Comparison of ENCODE assay signal across 18 cellular contexts in genomic region chr2:28381225-28382180, GRCh38. TPM values are rescaled to one million over a fixed set of nuclear protein-coding genes. Genes with fewer than 3 reads are reported as not detected.
DNase-seq lines count a peak whose midpoint lies in the region.
"Had no signal": no experiment of that assay in that cellular context is flagged by ENCODE, and none has a peak within 500 bp of the region (broad histone marks: within the 10 kb centered on the region; RNA-seq: fewer than 3 reads in every experiment).

No MANE protein-coding gene starts in this region.

- no peaks in the 10 kb centered on the region for H3K9me3 Mint-ChIP-seq in CD8-positive, alpha-beta memory T cell
- no peaks in the 10 kb centered on the region for H3K9me3 Mint-ChIP-seq in activated CD4-positive, alpha-beta T cell treated with anti-CD3 and anti-CD28 coated beads, Interleukin-2, amount 10 ng/mL, durations not matched to agents 24 days and 14 days
- H3K9me3 Mint-ChIP-seq: neural progenitor cell; stimulated activated naive CD8-positive, alpha-beta T cell treated with anti-CD3 and anti-CD28 coated beads, Interleukin-15, Interleukin-2, amounts not matched to agents 100 ng/mL and 50 ng/mL, for 24 hours had no signal

- POLR2A ChIA-PET in CD8-positive, alpha-beta memory T cell (lab: Charles Lee), result no interaction called here

- intact Hi-C loops in activated CD4-positive, alpha-beta T cell treated with anti-CD3 and anti-CD28 coated beads, Interleukin-2, amount 10 ng/mL, durations not matched to agents 24 days and 14 days (cut with micrococcal nuclease), result no loop called here

- no peaks in the 10 kb centered on the region for H3K9me3 ChIP-seq in CD8-positive, alpha-beta memory T cell (ENCODE audit: low read length)
- no peaks in the 10 kb centered on the region for H3K9me3 ChIP-seq in mucosa of rectum (ENCODE audit: control insufficient read depth in 2 of 2, low read length in 2 of 2)
- H3K9me3 ChIP-seq: adrenal gland, esophagus muscularis mucosa had no signal

- H3K27me3 Mint-ChIP-seq in CD8-positive, alpha-beta memory T cell, result no peaks in the 10 kb centered on the region
- no peaks in the 10 kb centered on the region for H3K27me3 Mint-ChIP-seq in activated CD4-positive, alpha-beta T cell treated with anti-CD3 and anti-CD28 coated beads, Interleukin-2, amount 10 ng/mL, durations not matched to agents 24 days and 14 days
- H3K27me3 Mint-ChIP-seq: stimulated activated naive CD8-positive, alpha-beta T cell treated with anti-CD3 and anti-CD28 coated beads, Interleukin-15, Interleukin-2, amounts not matched to agents 100 ng/mL and 50 ng/mL, for 24 hours had no signal

- H3K36me3 Mint-ChIP-seq in CD8-positive, alpha-beta memory T cell, result no peaks in the 10 kb centered on the region
- no peaks in the 10 kb centered on the region for H3K36me3 Mint-ChIP-seq in activated CD4-positive, alpha-beta T cell treated with anti-CD3 and anti-CD28 coated beads, Interleukin-2, amount 10 ng/mL, durations not matched to agents 24 days and 14 days (ENCODE audit: low read depth)
- H3K36me3 Mint-ChIP-seq: neural progenitor cell had no signal

- no peaks in the 10 kb centered on the region for H3K36me3 ChIP-seq in CD8-positive, alpha-beta memory T cell (ENCODE audit: insufficient read depth, low read length)
- H3K36me3 ChIP-seq in mucosa of rectum (ENCODE audit: control insufficient read depth in 2 of 2, insufficient read depth in 2 of 2, low read length in 2 of 2), result no peaks in the 10 kb centered on the region
- H3K36me3 ChIP-seq: adrenal gland, cardiac muscle cell, esophagus muscularis mucosa, neural progenitor cell had no signal

- no peak overlapping the region for H3K4me3 ChIP-seq in CD8-positive, alpha-beta memory T cell (ENCODE audit: low read length)
- peak overlapping the region in 1 of 2 donors; percentile 26 for H3K4me3 ChIP-seq in mucosa of rectum (ENCODE audit: low read length in 2 of 2)
- H3K4me3 ChIP-seq: adrenal gland, cardiac muscle cell, esophagus muscularis mucosa, neural progenitor cell had no signal

- H3K27me3 ChIP-seq in CD8-positive, alpha-beta memory T cell (ENCODE audit: insufficient read depth, low read length, poor library complexity, severe bottlenecking), result no peaks in the 10 kb centered on the region
- H3K27me3 ChIP-seq in mucosa of rectum (ENCODE audit: control insufficient read depth in 2 of 2, insufficient read depth in 2 of 2, low read length in 2 of 2), result no peaks in the 10 kb centered on the region
- H3K27me3 ChIP-seq: adrenal gland, cardiac muscle cell, esophagus muscularis mucosa had no signal

- DNase-seq in CD8-positive, alpha-beta memory T cell, result peak in 1 of 5 donors; percentile 15
- DNase-seq in LoVo (ENCODE audit: low spot score) (peak; percentile 69), SW480 (ENCODE audit: low spot score) (peak; percentile 47), T1000 (lab: John Stamatoyannopoulos, UW) (no peak), substantia nigra (lab: John Stamatoyannopoulos, UW) (no peak)
- DNase-seq in activated CD8-positive, alpha-beta memory T cell treated with anti-CD3 and anti-CD28 coated beads, Interleukin-2, amount 50 U/mL, for 4 hours, result no peak
- DNase-seq in activated CD4-positive, alpha-beta T cell treated with anti-CD3 and anti-CD28 coated beads, Interleukin-2, amount 10 ng/mL, durations not matched to agents 24 days and 14 days, result no peak
- DNase-seq: activated CD4-positive, CD25-positive, alpha-beta regulatory T cell treated with anti-CD3 and anti-CD28 coated beads, Interleukin-2, amount 50 U/mL, for 72 hours; adrenal gland; NCI-H1092; retina; Right ventricle myocardium superior; T-helper 2 cell had no signal

- H3K4me1 ChIP-seq in CD8-positive, alpha-beta memory T cell (ENCODE audit: insufficient read depth, low read length), result peaks cover 28% of the 10 kb centered on the region
- H3K4me1 ChIP-seq in mucosa of rectum (ENCODE audit: control insufficient read depth in 2 of 2, insufficient read depth in 2 of 2, low read length in 2 of 2), result peaks cover 57 to 62% of the 10 kb centered on the region in 2 donors
- H3K4me1 ChIP-seq: adrenal gland, esophagus muscularis mucosa had no signal

- H3K4me3 Mint-ChIP-seq in CD8-positive, alpha-beta memory T cell, result no peak overlapping the region
- H3K4me3 Mint-ChIP-seq in activated CD4-positive, alpha-beta T cell treated with anti-CD3 and anti-CD28 coated beads, Interleukin-2, amount 10 ng/mL, durations not matched to agents 24 days and 14 days, result no peak overlapping the region
- H3K4me3 Mint-ChIP-seq: neural progenitor cell; stimulated activated naive CD8-positive, alpha-beta T cell treated with anti-CD3 and anti-CD28 coated beads, Interleukin-15, Interleukin-2, amounts not matched to agents 100 ng/mL and 50 ng/mL, for 24 hours had no signal

- H3K27ac ChIP-seq in CD8-positive, alpha-beta memory T cell (ENCODE audit: low read depth, low read length), result no peak overlapping the region
- peak overlapping the region; percentile 75 to 86 for H3K27ac ChIP-seq in mucosa of rectum (ENCODE audit: low read depth in 2 of 2, low read length in 2 of 2)
- no peak overlapping the region for H3K27ac ChIP-seq in substantia nigra (ENCODE audit: low read depth, low read length, poor library complexity, severe bottlenecking)
- H3K27ac ChIP-seq: adrenal gland, cardiac muscle cell, esophagus muscularis mucosa, neural progenitor cell had no signal

- H3K9ac ChIP-seq in mucosa of rectum (ENCODE audit: low read depth in 1 of 2, low read length in 2 of 2), result peak overlapping the region; percentile 65 to 67
- H3K9ac ChIP-seq: neural progenitor cell had no signal

- peaks cover 29 to 36% (median 36%) of the 10 kb centered on the region in 3 donors for H3K4me1 Mint-ChIP-seq in CD8-positive, alpha-beta memory T cell
- peaks cover 17% of the 10 kb centered on the region for H3K4me1 Mint-ChIP-seq in activated CD4-positive, alpha-beta T cell treated with anti-CD3 and anti-CD28 coated beads, Interleukin-2, amount 10 ng/mL, durations not matched to agents 24 days and 14 days

- peak overlapping the region in 7 of 8 donors; percentile 2 to 80 (median 49) for H3K27ac Mint-ChIP-seq in CD8-positive, alpha-beta memory T cell
- H3K27ac Mint-ChIP-seq in activated CD4-positive, alpha-beta T cell treated with anti-CD3 and anti-CD28 coated beads, Interleukin-2, amount 10 ng/mL, durations not matched to agents 24 days and 14 days, result no peak overlapping the region
- H3K27ac Mint-ChIP-seq: neural progenitor cell; stimulated activated naive CD8-positive, alpha-beta T cell treated with anti-CD3 and anti-CD28 coated beads, Interleukin-15, Interleukin-2, amounts not matched to agents 100 ng/mL and 50 ng/mL, for 24 hours had no signal

- CTCF ChIA-PET in CD8-positive, alpha-beta memory T cell (lab: Charles Lee), result interaction anchor here (0.9 to 1.1 kb wide), 2 partner anchors 11 kb away, joined by 3 to 4 read pairs; partner anchors contain the start of gene FOSL2

RNA-seq across cellular contexts. Expression of gene FOSL2, which starts 11.2 kb away (rescaled TPM):
- total RNA-seq in CD8-positive, alpha-beta memory T cell, result 10 to 100 TPM; 46.2 to 47.3 TPM
- 14.1 TPM for polyA plus RNA-seq in CD8-positive, alpha-beta memory T cell
- 73.2 and 80.6 TPM in 2 replicates for total RNA-seq in activated CD4-positive, alpha-beta T cell treated with anti-CD3 and anti-CD28 coated beads, Interleukin-2, amount 10 ng/mL, durations not matched to agents 24 days and 14 days

Comparison
In these comparisons a context has a peak if more than half of its experiments do, and no peak if none do; other contexts are left out.
1. DNase-seq: peak in LoVo (single experiment) and SW480 (single experiment); none in activated CD8-positive, alpha-beta memory T cell treated with anti-CD3 and anti-CD28 coated beads, Interleukin-2, amount 50 U/mL, for 4 hours (single experiment), activated CD4-positive, alpha-beta T cell treated with anti-CD3 and anti-CD28 coated beads, Interleukin-2, amount 10 ng/mL, durations not matched to agents 24 days and 14 days (single experiment), T1000 (single experiment) and substantia nigra (0 of 49).
2. H3K27ac ChIP-seq: peak in mucosa of rectum (2 of 2); none in CD8-positive, alpha-beta memory T cell (single experiment) and substantia nigra (single experiment).